In the genomic region with DNA sequence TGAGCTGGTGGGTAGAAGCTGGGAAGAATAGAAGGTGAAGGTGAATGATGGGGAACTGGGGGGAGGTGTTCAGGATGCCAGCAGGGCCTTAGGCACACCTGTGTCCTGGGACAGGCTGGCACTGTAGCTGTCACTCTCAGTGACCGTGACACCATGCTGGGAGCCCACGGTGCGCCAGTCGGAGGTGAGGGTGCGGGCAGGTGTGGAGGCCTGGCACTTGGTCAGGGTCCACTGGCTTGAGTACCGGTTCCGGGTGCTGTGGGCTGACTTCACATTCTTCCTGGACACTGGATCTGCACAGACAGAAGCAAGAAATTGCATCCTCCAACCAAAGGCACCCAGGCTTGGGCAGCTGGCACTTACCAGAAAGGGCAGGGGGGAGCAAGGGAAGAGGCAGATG, we compare ENCODE assay signal across 31 cellular contexts.
"Had no signal": no experiment of that assay in that cellular context is flagged by ENCODE, and none has a peak within 500 bp of the region (broad histone marks: within the 10 kb centered on the region; RNA-seq: fewer than 3 reads in every experiment).

No MANE protein-coding gene starts in this region.

- H3K9me3 ChIP-seq: esophagus muscularis mucosa, gastrocnemius medialis, heart left ventricle had no signal

- H3K4me3 ChIP-seq: esophagus muscularis mucosa, gastrocnemius medialis, heart left ventricle had no signal

- H3K27me3 ChIP-seq: gastrocnemius medialis, heart left ventricle had no signal

- H3K4me1 ChIP-seq: foreskin keratinocyte, gastrocnemius medialis had no signal

- FAIRE-seq: astrocyte, colon had no signal

- H3K27ac ChIP-seq: brain microvascular endothelial cell, esophagus muscularis mucosa, foreskin keratinocyte, gastrocnemius medialis, heart left ventricle, WERI-Rb-1 had no signal

- ATAC-seq: activated CD4-positive, CD25-positive, alpha-beta regulatory T cell treated with anti-CD3 and anti-CD28 coated beads, Interleukin-2, amount 50 U/mL, for 24 hours; activated CD8-positive, alpha-beta memory T cell treated with anti-CD3 and anti-CD28 coated beads, Interleukin-2, amount 10 ng/mL, durations not matched to agents 7 days and 5 days; activated CD8-positive, alpha-beta T cell treated with anti-CD3 and anti-CD28 coated beads for 36 hours; effector memory CD8-positive, alpha-beta T cell; foreskin keratinocyte; gastrocnemius medialis; heart left ventricle; T-helper 17 cell had no signal

- H3K36me3 ChIP-seq: brain microvascular endothelial cell, gastrocnemius medialis, WERI-Rb-1 had no signal

- DNase-seq: activated B cell treated with CpG ODN at 0.5 μM for 24 hours; activated CD4-positive, alpha-beta T cell treated with anti-CD3 and anti-CD28 coated beads for 48 hours; activated CD4-positive, alpha-beta T cell treated with anti-CD3 and anti-CD28 coated beads, Interleukin-2, amount 50 U/mL, for 1 hour; activated CD4-positive, alpha-beta T cell treated with anti-CD3 and anti-CD28 coated beads, Interleukin-2, amount 50 U/mL, for 48 hours; activated CD8-positive, alpha-beta memory T cell treated with anti-CD3 and anti-CD28 coated beads, Interleukin-2, amount 10 ng/mL, durations not matched to agents 7 days and 5 days; activated CD8-positive, alpha-beta memory T cell treated with anti-CD3 and anti-CD28 coated beads, Interleukin-2, amount 50 U/mL, for 4 hours; activated CD8-positive, alpha-beta T cell treated with anti-CD3 and anti-CD28 coated beads for 36 hours; activated effector memory CD4-positive, alpha-beta T cell treated with anti-CD3 and anti-CD28 coated beads, Interleukin-2, amount 50 U/mL, for 16 hours; activated naive CD4-positive, alpha-beta T cell treated with anti-CD3 and anti-CD28 coated beads, Interleukin-2, amount 50 U/mL, for 16 hours; activated T-cell treated with anti-CD3 and anti-CD28 coated beads, Interleukin-2, amount 50 U/mL, for 1 hour; activated T-cell treated with anti-CD3 and anti-CD28 coated beads, Interleukin-2, amount 50 U/mL, for 48 hours; amniotic stem cell; anterior cingulate cortex; brain microvascular endothelial cell; cortex of kidney; dermis blood vessel endothelial cell; effector CD4-positive, alpha-beta T cell; effector memory CD8-positive, alpha-beta T cell; erythroblast; foreskin keratinocyte; gastrocnemius medialis; glutamatergic neuron; heart left ventricle; T-helper 1 cell; T-helper 17 cell; T1000; WERI-Rb-1 had no signal
